Comparison of ENCODE assay signal across 12 cellular contexts in the genomic region with DNA sequence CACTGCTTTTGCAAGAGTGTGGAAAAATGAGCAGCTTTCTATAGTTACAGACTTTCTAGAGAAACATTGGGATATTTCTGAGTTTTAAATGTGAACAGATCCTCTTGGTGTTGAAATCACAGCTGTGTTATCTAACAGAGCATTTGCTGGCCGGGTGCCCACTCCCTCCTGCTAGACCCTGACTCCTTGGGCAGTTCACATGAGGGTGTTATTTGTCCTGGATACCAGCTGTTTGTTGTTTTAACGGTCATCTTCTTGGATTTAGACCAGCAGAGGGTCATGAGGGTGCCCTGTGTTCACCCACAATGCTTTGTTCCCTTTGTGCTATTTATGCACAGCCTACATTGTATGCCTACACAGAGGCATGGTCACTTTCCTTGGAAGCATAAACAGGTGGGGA.
DNase-seq lines count a peak whose midpoint lies in the region; ATAC-seq, FAIRE-seq and TF ChIP-seq lines count a peak whose summit lies in the region.
"Had no signal": no experiment of that assay in that cellular context is flagged by ENCODE, and none has a peak within 500 bp of the region (broad histone marks: within the 10 kb centered on the region; RNA-seq: fewer than 3 reads in every experiment).

No MANE protein-coding gene starts in this region.

- no peaks in the 10 kb centered on the region for H3K79me2 ChIP-seq in astrocyte (ENCODE audit: insufficient read depth, low read length)
- H3K79me2 ChIP-seq in MM.1S (ENCODE audit: low read length): no peaks in the 10 kb centered on the region

- DNase-seq in HCEC 1CT (peak; percentile 9), astrocyte (ENCODE audit: low read depth) (peak; percentile 30), left cardiac atrium (peak; percentile 70), sigmoid colon (peak; percentile 71), MM.1S (no peak)
- DNase-seq in activated naive CD8-positive, alpha-beta T cell treated with anti-CD3 and anti-CD28 coated beads for 36 hours: no peak
- no peak for DNase-seq in activated T-cell treated with anti-CD3 and anti-CD28 coated beads, Interleukin-2, amount 50 U/mL, for 1 hour
- DNase-seq: activated CD8-positive, alpha-beta memory T cell treated with anti-CD3 and anti-CD28 coated beads, Interleukin-2, amount 10 ng/mL, durations not matched to agents 7 days and 5 days; Calu3; effector CD4-positive, alpha-beta T cell; GOT3 had no signal

- TF ChIP-seq EP300 in sigmoid colon (IDR thresholded peaks at IDR 0.05): no peak

- no peak overlapping the region for H3K4me3 Mint-ChIP-seq in astrocyte (ENCODE audit: unreplicated experiment)
- H3K4me3 Mint-ChIP-seq in activated naive CD8-positive, alpha-beta T cell treated with anti-CD3 and anti-CD28 coated beads for 36 hours: no peak overlapping the region
- H3K4me3 Mint-ChIP-seq: activated CD8-positive, alpha-beta memory T cell treated with anti-CD3 and anti-CD28 coated beads, Interleukin-2, amount 10 ng/mL, durations not matched to agents 7 days and 5 days; mesothelial cell of epicardium had no signal

- FAIRE-seq in astrocyte (lab: Jason Lieb, UNC): no peak

- no peak overlapping the region for H3K27ac Mint-ChIP-seq in astrocyte (ENCODE audit: unreplicated experiment)
- H3K27ac Mint-ChIP-seq in activated naive CD8-positive, alpha-beta T cell treated with anti-CD3 and anti-CD28 coated beads for 36 hours: no peak overlapping the region
- H3K27ac Mint-ChIP-seq: activated CD8-positive, alpha-beta memory T cell treated with anti-CD3 and anti-CD28 coated beads, Interleukin-2, amount 10 ng/mL, durations not matched to agents 7 days and 5 days; mesothelial cell of epicardium had no signal

- H3K36me3 Mint-ChIP-seq in astrocyte (ENCODE audit: low read depth, unreplicated experiment): peaks cover 2% of the 10 kb centered on the region
- H3K36me3 Mint-ChIP-seq in activated naive CD8-positive, alpha-beta T cell treated with anti-CD3 and anti-CD28 coated beads for 36 hours: peaks cover 43% of the 10 kb centered on the region

- H3K4me1 ChIP-seq in astrocyte (ENCODE audit: insufficient read depth, low read length) (no peaks in the 10 kb centered on the region), sigmoid colon (no peaks in the 10 kb centered on the region), MM.1S (ENCODE audit: low read length) (no peaks in the 10 kb centered on the region)

- H3K4me2 ChIP-seq in astrocyte (ENCODE audit: low read length) (no peak overlapping the region), MM.1S (ENCODE audit: low read depth, low read length) (no peak overlapping the region)

- H3K27me3 ChIP-seq in astrocyte (ENCODE audit: insufficient read depth, low read length) (no peaks in the 10 kb centered on the region), sigmoid colon (no peaks in the 10 kb centered on the region), MM.1S (replicated peaks; ENCODE audit: insufficient read depth, low read length) (no peaks in the 10 kb centered on the region)

- no peak overlapping the region for H2AFZ ChIP-seq in astrocyte (ENCODE audit: low read depth, low read length)
- no peak overlapping the region for H2AFZ ChIP-seq in MM.1S (ENCODE audit: low read length)

- no peaks in the 10 kb centered on the region for H3F3A ChIP-seq in MM.1S (ENCODE audit: insufficient read depth, low read length)

- no peak overlapping the region for H3K9ac ChIP-seq in astrocyte (ENCODE audit: low read length)
- no peak overlapping the region for H3K9ac ChIP-seq in MM.1S (ENCODE audit: low read length)

- no peaks in the 10 kb centered on the region for H3K9me2 ChIP-seq in MM.1S (replicated peaks; ENCODE audit: insufficient read depth, low read length)

- H4K20me1 ChIP-seq in astrocyte (ENCODE audit: insufficient read depth, low read length) (no peaks in the 10 kb centered on the region), MM.1S (ENCODE audit: insufficient read depth, low read length) (no peaks in the 10 kb centered on the region)

- H3K27ac ChIP-seq in astrocyte (ENCODE audit: low read depth, low read length) (no peak overlapping the region), sigmoid colon (no peak overlapping the region), MM.1S (ENCODE audit: low read length) (no peak overlapping the region)

- intact Hi-C loops in left cardiac atrium (cut with DNase I): no loop called here
- intact Hi-C loops in sigmoid colon (cut with DNase I): no loop called here

- H3K4me1 Mint-ChIP-seq in astrocyte (ENCODE audit: low read depth, unreplicated experiment): no peaks in the 10 kb centered on the region
- H3K4me1 Mint-ChIP-seq in activated naive CD8-positive, alpha-beta T cell treated with anti-CD3 and anti-CD28 coated beads for 36 hours: peaks cover 2% of the 10 kb centered on the region
- H3K4me1 Mint-ChIP-seq: activated CD8-positive, alpha-beta memory T cell treated with anti-CD3 and anti-CD28 coated beads, Interleukin-2, amount 10 ng/mL, durations not matched to agents 7 days and 5 days; mesothelial cell of epicardium had no signal

- ATAC-seq in left cardiac atrium: peak; percentile 34 to 43
- ATAC-seq: activated CD8-positive, alpha-beta memory T cell treated with anti-CD3 and anti-CD28 coated beads, Interleukin-2, amount 10 ng/mL, durations not matched to agents 7 days and 5 days had no signal

- no peaks in the 10 kb centered on the region for H3K27me3 Mint-ChIP-seq in astrocyte (ENCODE audit: low read depth, unreplicated experiment)
- no peaks in the 10 kb centered on the region for H3K27me3 Mint-ChIP-seq in activated naive CD8-positive, alpha-beta T cell treated with anti-CD3 and anti-CD28 coated beads for 36 hours
- H3K27me3 Mint-ChIP-seq: activated CD8-positive, alpha-beta memory T cell treated with anti-CD3 and anti-CD28 coated beads, Interleukin-2, amount 10 ng/mL, durations not matched to agents 7 days and 5 days had no signal

- H3K9me3 ChIP-seq in astrocyte (ENCODE audit: insufficient read depth, low read depth, low read length) (no peaks in the 10 kb centered on the region), sigmoid colon (no peaks in the 10 kb centered on the region), MM.1S (replicated peaks; ENCODE audit: insufficient read depth, low read length) (no peaks in the 10 kb centered on the region)

- peaks cover 5% of the 10 kb centered on the region for H3K9me3 Mint-ChIP-seq in astrocyte (ENCODE audit: unreplicated experiment)
- peaks cover 1% of the 10 kb centered on the region for H3K9me3 Mint-ChIP-seq in activated naive CD8-positive, alpha-beta T cell treated with anti-CD3 and anti-CD28 coated beads for 36 hours

- no peak for TF ChIP-seq CTCF in astrocyte (IDR thresholded peaks at IDR 0.05; ENCODE audit: insufficient read depth, low read depth, low read length)
- TF ChIP-seq CTCF in sigmoid colon (IDR thresholded peaks at IDR 0.05): no peak
- TF ChIP-seq CTCF in MM.1S (IDR thresholded peaks at IDR 0.05; ENCODE audit: low read length): no peak

- H3K36me3 ChIP-seq in astrocyte (ENCODE audit: insufficient read depth, low read length) (peaks cover 8% of the 10 kb centered on the region), sigmoid colon (no peaks in the 10 kb centered on the region), MM.1S (replicated peaks; ENCODE audit: insufficient read depth, low read length) (peaks cover 3% of the 10 kb centered on the region; the same call in 1 of the 2 replicates)

- WGBS in sigmoid colon, 2 donors: 66 to 79% methylated on average over 2 of the region's 2 CpGs

- H3K4me3 ChIP-seq in astrocyte (ENCODE audit: insufficient read depth, low read depth, low read length) (no peak overlapping the region), sigmoid colon (no peak overlapping the region), MM.1S (ENCODE audit: low read length) (no peak overlapping the region)

- TF ChIP-seq POLR2A in sigmoid colon (IDR thresholded peaks at IDR 0.05): no peak

Comparison
In these comparisons a context has a peak if more than half of its experiments do, and no peak if none do; other contexts are left out.
1. DNase-seq: peak in HCEC 1CT (single experiment), astrocyte (single experiment), left cardiac atrium (single experiment) and sigmoid colon (single experiment); none in MM.1S (single experiment), activated naive CD8-positive, alpha-beta T cell treated with anti-CD3 and anti-CD28 coated beads for 36 hours (single experiment) and activated T-cell treated with anti-CD3 and anti-CD28 coated beads, Interleukin-2, amount 50 U/mL, for 1 hour (single experiment).